Comparison of ENCODE assay signal across 16 cellular contexts in genomic region chr5:169354921-169355320, GRCh38. TPM values are rescaled to one million over a fixed set of nuclear protein-coding genes. Genes with fewer than 3 reads are reported as not detected.
DNase-seq lines count a peak whose midpoint lies in the region; ATAC-seq, FAIRE-seq and TF ChIP-seq lines count a peak whose summit lies in the region.
"Had no signal": no experiment of that assay in that cellular context is flagged by ENCODE, and none has a peak within 500 bp of the region (broad histone marks: within the 10 kb centered on the region; RNA-seq: fewer than 3 reads in every experiment).

No MANE protein-coding gene starts in this region.

- DNase-seq in ELR (ENCODE audit: low read depth) (peak; percentile 71), Panc1 (ENCODE audit: low read depth, low spot score) (no peak), brain microvascular endothelial cell (no peak), renal cortical epithelial cell (ENCODE audit: low read depth) (peak; percentile 12), frontal cortex (ENCODE audit: low spot score in 2 of 2) (no peak), LoVo (ENCODE audit: low spot score) (no peak), heart right ventricle (no peak)
- DNase-seq: NCI-H1048, NCI-H146, NCI-H2227 treated with DMSO at 0.1 percent for 48 hours, NCI-H526, OCI-M1, SHP77 treated with DMSO at 0.1 percent for 48 hours had no signal

- H3K36me3 ChIP-seq in Panc1 (ENCODE audit: control insufficient read depth, insufficient read depth, low read length) (no peaks in the 10 kb centered on the region), brain microvascular endothelial cell (replicated peaks) (no peaks in the 10 kb centered on the region), heart right ventricle (no peaks in the 10 kb centered on the region)
- H3K36me3 ChIP-seq: HAP-1 had no signal

- no peak for FAIRE-seq in frontal cortex (lab: Jason Lieb, UNC)
- FAIRE-seq: GM18507 had no signal

- in situ Hi-C loops in Panc1 (cut with HindIII; ENCODE audit: low pct_unique_long_range_greater_than_20kb, low sequenced_read_pairs) = no loop called here
- in situ Hi-C loops in brain microvascular endothelial cell (cut with HindIII; ENCODE audit: low pct_ligation_motif_present, low sequenced_read_pairs) = no loop called here

- H3K9me3 ChIP-seq in Panc1 (ENCODE audit: control insufficient read depth, insufficient read depth, low read depth, low read length) = no peaks in the 10 kb centered on the region
- H3K9me3 ChIP-seq in heart right ventricle = no peaks in the 10 kb centered on the region
- H3K9me3 ChIP-seq: HAP-1 had no signal

- WGBS in heart right ventricle, 2 donors = 64 to 76% methylated on average over 2 of the region's 2 CpGs

- CTCF ChIA-PET in Panc1 (lab: Charles Lee) = no interaction called here

- BruUV-seq in Panc1 (replicated peaks; lab: Mats Ljungman, UMichigan) = no TSS peak

- H3K27ac ChIP-seq in Panc1 (ENCODE audit: low read length) (peak overlapping the region; percentile 87), brain microvascular endothelial cell (peak overlapping the region; percentile 27), heart right ventricle (no peak overlapping the region)

- H3K4me3 ChIP-seq in Panc1 (ENCODE audit: low read depth in 2 of 2, low read length in 2 of 2) (no peak overlapping the region), brain microvascular endothelial cell (ENCODE audit: low read depth, low read length) (no peak overlapping the region), heart right ventricle (no peak overlapping the region)
- H3K4me3 ChIP-seq: HAP-1 had no signal

- intact Hi-C loops in Panc1 (cut with micrococcal nuclease; ENCODE audit: unreplicated experiment) = no loop called here
- intact Hi-C loops in heart right ventricle (cut with DNase I) = no loop called here

- peaks cover 34% of the 10 kb centered on the region for H3K4me1 ChIP-seq in Panc1 (ENCODE audit: control insufficient read depth, insufficient read depth, low read length)
- peaks cover 0 to 11% (median 0%) of the 10 kb centered on the region in 9 donors for H3K4me1 ChIP-seq in heart right ventricle
- H3K4me1 ChIP-seq: HAP-1 had no signal

- no peaks in the 10 kb centered on the region for H3K27me3 ChIP-seq in Panc1 (ENCODE audit: control insufficient read depth, insufficient read depth, low read length)
- H3K27me3 ChIP-seq in brain microvascular endothelial cell (replicated peaks) = no peaks in the 10 kb centered on the region
- peaks cover 0 to 17% (median 6%) of the 10 kb centered on the region in 7 donors for H3K27me3 ChIP-seq in heart right ventricle

- ATAC-seq in Panc1 (no peak), HG03097 (IDR thresholded peaks at IDR 0.05; ENCODE audit: low FRiP score, unreplicated experiment) (no peak), heart right ventricle (no peak)

- TF ChIP-seq CTCF in Panc1 (IDR thresholded peaks at IDR 0.05) (no peak), brain microvascular endothelial cell (IDR thresholded peaks at IDR 0.05; ENCODE audit: low read depth, low read length, missing control alignments) (no peak), heart right ventricle (IDR thresholded peaks at IDR 0.05) (no peak)

- POLR2A ChIA-PET in Panc1 (lab: Charles Lee) = no interaction called here

RNA-seq across cellular contexts. Expression of gene SLIT3, which starts 54.0 kb away (rescaled TPM):
- total RNA-seq in Panc1 (2021; ENCODE audit: unreplicated experiment) (26.4 TPM), renal cortical epithelial cell (0.69 and 3.3 TPM in 2 replicates), frontal cortex (2.0 TPM), heart right ventricle (10 to 100 TPM in 7 of 10 donors, 1 to 10 TPM in 3; 8.1 to 29.2 (median 13.5) TPM)
- polyA plus RNA-seq in Panc1 (2012; ENCODE audit: insufficient read length) = 30.5 TPM
- 1 to 10 TPM; 2.0 to 2.8 TPM for polyA plus RNA-seq in heart right ventricle

Comparison
In these comparisons a context has a peak if more than half of its experiments do, and no peak if none do; other contexts are left out.
1. DNase-seq: peak in ELR (single experiment) and renal cortical epithelial cell (single experiment); none in Panc1 (single experiment), brain microvascular endothelial cell (single experiment), frontal cortex (0 of 2), LoVo (single experiment) and heart right ventricle (0 of 2).
2. H3K27ac ChIP-seq: peak in Panc1 (single experiment) and brain microvascular endothelial cell (single experiment); none in heart right ventricle (0 of 10).